19 cellular contexts compared by ENCODE assay signal in genomic region chr14:105912641-105913180, GRCh38.
A peak's percentile ranks its signal among the peaks of the same experiment; 100 is the strongest.
DNase-seq lines count a peak whose midpoint lies in the region; ATAC-seq and TF ChIP-seq lines count a peak whose summit lies in the region.
"Had no signal": no experiment of that assay in that cellular context is flagged by ENCODE, and none has a peak within 500 bp of the region (broad histone marks: within the 10 kb centered on the region; RNA-seq: fewer than 3 reads in every experiment).

No MANE protein-coding gene starts in this region.

- CTCF ChIA-PET in activated B cell treated with CpG ODN at 0.5 μM for 24 hours (lab: Charles Lee): no interaction called here
- CTCF ChIA-PET in CD8-positive, alpha-beta memory T cell (lab: Charles Lee): no interaction called here

- H3K27me3 Mint-ChIP-seq in activated B cell treated with CpG ODN at 0.5 μM for 24 hours: no peaks in the 10 kb centered on the region
- H3K27me3 Mint-ChIP-seq in naive B cell: no peaks in the 10 kb centered on the region
- H3K27me3 Mint-ChIP-seq in CD8-positive, alpha-beta memory T cell: peaks cover 0 to 3% of the 10 kb centered on the region in 2 donors

- WGBS in thyroid gland, 2 donors: 70 to 89% methylated on average over 5 to 9 of the region's 11 CpGs

- H3K27me3 ChIP-seq in right atrium auricular region: no peaks in the 10 kb centered on the region
- no peaks in the 10 kb centered on the region for H3K27me3 ChIP-seq in upper lobe of right lung
- H3K27me3 ChIP-seq in foreskin keratinocyte: no peaks in the 10 kb centered on the region
- no peaks in the 10 kb centered on the region for H3K27me3 ChIP-seq in CD8-positive, alpha-beta memory T cell (ENCODE audit: insufficient read depth, low read length, poor library complexity, severe bottlenecking)
- H3K27me3 ChIP-seq in thyroid gland: no peaks in the 10 kb centered on the region

- no peak overlapping the region for H3K4me3 Mint-ChIP-seq in activated B cell treated with CpG ODN at 0.5 μM for 24 hours
- H3K4me3 Mint-ChIP-seq in naive B cell: peak overlapping the region in 7 of 8 donors; percentile 9 to 86 (median 61)
- no peak overlapping the region for H3K4me3 Mint-ChIP-seq in CD8-positive, alpha-beta memory T cell

- no peak for ATAC-seq in Right ventricle myocardium superior (ENCODE audit: poor library complexity)
- no peak for ATAC-seq in activated B cell treated with CpG ODN at 0.5 μM for 24 hours (ENCODE audit: low read depth)
- no peak for ATAC-seq in naive B cell (ENCODE audit: low read depth in 2 of 2)
- ATAC-seq in upper lobe of right lung: no peak
- ATAC-seq in foreskin keratinocyte: no peak

- H3K27ac Mint-ChIP-seq in activated B cell treated with CpG ODN at 0.5 μM for 24 hours (peak overlapping the region; percentile 18), naive B cell (peak overlapping the region in 3 of 6 donors; percentile 44 to 83 (median 72))
- H3K27ac Mint-ChIP-seq in CD8-positive, alpha-beta memory T cell: peak overlapping the region in 1 of 8 donors; percentile 88

- peak; percentile 10 for DNase-seq in Right ventricle myocardium superior
- no peak for DNase-seq in right atrium auricular region (ENCODE audit: low spot score)
- no peak for DNase-seq in activated B cell treated with CpG ODN at 0.5 μM for 24 hours
- no peak for DNase-seq in naive B cell
- DNase-seq in upper lobe of right lung: peak; percentile 40
- DNase-seq in foreskin keratinocyte: no peak
- no peak for DNase-seq in CD8-positive, alpha-beta memory T cell
- no peak for DNase-seq in thyroid gland
- DNase-seq: 8988T, ACHN, DMS153, HCEC 1CT, NCI-H1048, NCI-H1694, NCI-H2029 treated with DMSO at 0.1 percent for 48 hours, NCI-H446 treated with DMSO at 0.1 percent for 48 hours, NCI-H526, RPMI8226 had no signal

- H3K4me3 ChIP-seq in right atrium auricular region: no peak overlapping the region
- H3K4me3 ChIP-seq in upper lobe of right lung: no peak overlapping the region
- no peak overlapping the region for H3K4me3 ChIP-seq in CD8-positive, alpha-beta memory T cell (ENCODE audit: low read length)
- no peak overlapping the region for H3K4me3 ChIP-seq in thyroid gland (replicated peaks in 1 of 3)

- H3K27ac ChIP-seq in right atrium auricular region (no peak overlapping the region), upper lobe of right lung (no peak overlapping the region), foreskin keratinocyte (no peak overlapping the region), thyroid gland (no peak overlapping the region)
- H3K27ac ChIP-seq in CD8-positive, alpha-beta memory T cell (ENCODE audit: low read depth, low read length): no peak overlapping the region
- H3K27ac ChIP-seq: HL-60 had no signal

- no peaks in the 10 kb centered on the region for H3K36me3 ChIP-seq in right atrium auricular region
- no peaks in the 10 kb centered on the region for H3K36me3 ChIP-seq in upper lobe of right lung
- no peaks in the 10 kb centered on the region for H3K36me3 ChIP-seq in CD8-positive, alpha-beta memory T cell (ENCODE audit: insufficient read depth, low read length)
- no peaks in the 10 kb centered on the region for H3K36me3 ChIP-seq in thyroid gland

- H3K9me3 Mint-ChIP-seq in activated B cell treated with CpG ODN at 0.5 μM for 24 hours: no peaks in the 10 kb centered on the region
- no peaks in the 10 kb centered on the region for H3K9me3 Mint-ChIP-seq in naive B cell
- peaks cover 0 to 9% (median 4%) of the 10 kb centered on the region in 5 donors for H3K9me3 Mint-ChIP-seq in CD8-positive, alpha-beta memory T cell

- POLR2A ChIA-PET in activated B cell treated with CpG ODN at 0.5 μM for 24 hours (lab: Charles Lee): no interaction called here
- POLR2A ChIA-PET in CD8-positive, alpha-beta memory T cell (lab: Charles Lee): no interaction called here

- TF ChIP-seq CTCF in right atrium auricular region (IDR thresholded peaks at IDR 0.05): no peak
- TF ChIP-seq CTCF in activated B cell treated with CpG ODN at 0.5 μM for 24 hours (IDR thresholded peaks at IDR 0.05): no peak
- TF ChIP-seq CTCF in upper lobe of right lung (IDR thresholded peaks at IDR 0.05): no peak
- TF ChIP-seq CTCF in foreskin keratinocyte (conservative IDR thresholded peaks at IDR 0.05): no peak
- no peak for TF ChIP-seq CTCF in thyroid gland (IDR thresholded peaks at IDR 0.05)

- TF ChIP-seq POLR2A in thyroid gland (IDR thresholded peaks at IDR 0.05): no peak

- H3K36me3 Mint-ChIP-seq in activated B cell treated with CpG ODN at 0.5 μM for 24 hours (ENCODE audit: low read depth) (peaks cover 21% of the 10 kb centered on the region), naive B cell (no peaks in the 10 kb centered on the region)
- H3K36me3 Mint-ChIP-seq in CD8-positive, alpha-beta memory T cell: no peaks in the 10 kb centered on the region

- peaks cover 0 to 14% of the 10 kb centered on the region in 2 donors for H3K9me3 ChIP-seq in right atrium auricular region
- no peaks in the 10 kb centered on the region for H3K9me3 ChIP-seq in upper lobe of right lung
- no peaks in the 10 kb centered on the region for H3K9me3 ChIP-seq in CD8-positive, alpha-beta memory T cell (ENCODE audit: low read length)
- H3K9me3 ChIP-seq in thyroid gland: no peaks in the 10 kb centered on the region

- H3K4me1 ChIP-seq in right atrium auricular region (no peaks in the 10 kb centered on the region), upper lobe of right lung (no peaks in the 10 kb centered on the region), foreskin keratinocyte (no peaks in the 10 kb centered on the region), thyroid gland (no peaks in the 10 kb centered on the region)
- H3K4me1 ChIP-seq in CD8-positive, alpha-beta memory T cell (ENCODE audit: insufficient read depth, low read length): no peaks in the 10 kb centered on the region

- intact Hi-C loops in Right ventricle myocardium superior (cut with DNase I) (no loop called here), activated B cell treated with CpG ODN at 0.5 μM for 24 hours (cut with micrococcal nuclease) (no loop called here), upper lobe of right lung (cut with DNase I) (no loop called here), thyroid gland (cut with DNase I) (no loop called here)

- H3K4me1 Mint-ChIP-seq in activated B cell treated with CpG ODN at 0.5 μM for 24 hours: peaks cover 37% of the 10 kb centered on the region
- peaks cover 3 to 18% (median 13%) of the 10 kb centered on the region in 3 donors for H3K4me1 Mint-ChIP-seq in naive B cell
- H3K4me1 Mint-ChIP-seq in CD8-positive, alpha-beta memory T cell: peaks cover 0 to 4% (median 0%) of the 10 kb centered on the region in 3 donors

Comparison
In these comparisons a context has a peak if more than half of its experiments do, and no peak if none do; other contexts are left out.
1. DNase-seq: peak in Right ventricle myocardium superior (single experiment) and upper lobe of right lung (single experiment); none in right atrium auricular region (single experiment), activated B cell treated with CpG ODN at 0.5 μM for 24 hours (single experiment), naive B cell (single experiment), foreskin keratinocyte (0 of 2), CD8-positive, alpha-beta memory T cell (0 of 5) and thyroid gland (0 of 2).
2. H3K4me3 Mint-ChIP-seq: peak in naive B cell (7 of 8); none in activated B cell treated with CpG ODN at 0.5 μM for 24 hours (single experiment) and CD8-positive, alpha-beta memory T cell (0 of 7).